ENCODE assay signal across 35 cellular contexts in the genomic region with DNA sequence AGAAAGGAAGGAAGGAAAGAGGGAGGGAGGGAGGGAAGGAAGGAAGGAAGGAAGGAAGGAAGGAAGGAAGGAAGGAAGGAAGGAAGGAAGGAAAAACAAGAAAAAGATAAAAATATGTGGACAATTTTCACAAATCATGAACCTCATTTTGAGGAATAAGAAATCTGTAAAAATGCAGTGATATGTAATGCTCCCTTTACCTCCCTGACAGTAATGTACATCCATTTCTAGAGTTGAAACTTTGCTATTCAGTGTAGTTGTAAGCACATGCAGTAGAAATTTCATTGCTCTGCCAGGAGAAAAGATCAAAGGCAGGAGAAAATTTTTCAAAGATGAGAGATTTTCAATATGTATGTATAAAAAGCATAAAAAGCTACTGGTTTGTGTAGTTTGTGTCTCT.
"Had no signal": no experiment of that assay in that cellular context is flagged by ENCODE, and none has a peak within 500 bp of the region (broad histone marks: within the 10 kb centered on the region; RNA-seq: fewer than 3 reads in every experiment).

No MANE protein-coding gene starts in this region.

- H3K36me3 ChIP-seq: MG63 had no signal

- H3K4me3 ChIP-seq: MG63 had no signal

- DNase-seq: Karpas-422, Kasumi-1, MG63, MM.1S, MV-4-11, NCI-H1048, NCI-H1092, NCI-H1092 treated with DMSO at 0.1 percent for 48 hours, NCI-H1105, NCI-H1105 treated with DMSO at 0.1 percent for 48 hours, NCI-H1417, NCI-H1417 treated with DMSO at 0.1 percent for 48 hours, NCI-H1436, NCI-H1436 treated with DMSO at 0.1 percent for 48 hours, NCI-H146, NCI-H1694, NCI-H1694 treated with DMSO at 0.1 percent for 48 hours, NCI-H187, NCI-H187 treated with DMSO at 0.1 percent for 48 hours, NCI-H1930, NCI-H2029, NCI-H2029 treated with DMSO at 0.1 percent for 48 hours, NCI-H2081, NCI-H2081 treated with DMSO at 0.1 percent for 48 hours, NCI-H2107, NCI-H2171, NCI-H2171 treated with DMSO at 0.1 percent for 48 hours, NCI-H2227 treated with DMSO at 0.1 percent for 48 hours, NCI-H226, NCI-H345, NCI-H446, NCI-H446 treated with DMSO at 0.1 percent for 48 hours, NCI-H510A, NCI-H510A treated with DMSO at 0.1 percent for 48 hours, NCI-H524 had no signal

- H3K9me3 ChIP-seq: MG63 had no signal

- H3K27me3 ChIP-seq: MG63 had no signal
